ENCODE assay signal across 8 cellular contexts in genomic region chr1:35557118-35557610, GRCh38. TPM values are rescaled to one million over a fixed set of nuclear protein-coding genes. Genes with fewer than 3 reads are reported as not detected.
DNase-seq lines count a peak whose midpoint lies in the region; ATAC-seq and TF ChIP-seq lines count a peak whose summit lies in the region.

Gene KIAA0319L, minus strand, starts transcription at chr1:35557403. Its CDS starts 2,912 bp downstream, at chr1:35554491.

- no peak for TF ChIP-seq RAD21 in liver (IDR thresholded peaks at IDR 0.05)

- H3K4me1 Mint-ChIP-seq in activated CD8-positive, alpha-beta memory T cell treated with anti-CD3 and anti-CD28 coated beads, Interleukin-2, amount 10 ng/mL, durations not matched to agents 7 days and 5 days, result peaks cover 34% of the 10 kb centered on the region

- H3K9me3 Mint-ChIP-seq in activated CD8-positive, alpha-beta memory T cell treated with anti-CD3 and anti-CD28 coated beads, Interleukin-2, amount 10 ng/mL, durations not matched to agents 7 days and 5 days (ENCODE audit: low read depth), result no peaks in the 10 kb centered on the region

- no peaks in the 10 kb centered on the region for H3K27me3 ChIP-seq in liver (ENCODE audit: control insufficient read depth in 4 of 4, insufficient read depth in 4 of 4, low read length in 3 of 4)
- H3K27me3 ChIP-seq in stomach smooth muscle (ENCODE audit: control insufficient read depth in 1 of 2, insufficient read depth in 2 of 2, low read length in 2 of 2), result no peaks in the 10 kb centered on the region

- DNase-seq in activated CD8-positive, alpha-beta memory T cell treated with anti-CD3 and anti-CD28 coated beads, Interleukin-2, amount 10 ng/mL, durations not matched to agents 7 days and 5 days, result no peak
- no peak for DNase-seq in activated CD8-positive, alpha-beta memory T cell treated with anti-CD3 and anti-CD28 coated beads for 24 hours
- DNase-seq in HuH-7 (ENCODE audit: low spot score) (peak; percentile 93), SHP77 treated with DMSO at 0.1 percent for 48 hours (lab: John Stamatoyannopoulos, UW) (peak; percentile 90), dermis blood vessel endothelial cell (peak; percentile 58)

- peak within 1 kb of the TSS; percentile 83 to 85 for H3K9ac ChIP-seq in liver (ENCODE audit: low read depth in 1 of 2, low read length in 2 of 2)
- H3K9ac ChIP-seq in stomach smooth muscle (ENCODE audit: low read length in 2 of 2), result peak within 1 kb of the TSS; percentile 84 to 89

- H3K36me3 Mint-ChIP-seq in activated CD8-positive, alpha-beta memory T cell treated with anti-CD3 and anti-CD28 coated beads, Interleukin-2, amount 10 ng/mL, durations not matched to agents 7 days and 5 days, result peaks cover 14% of the 10 kb centered on the region

- H3K27me3 Mint-ChIP-seq in activated CD8-positive, alpha-beta memory T cell treated with anti-CD3 and anti-CD28 coated beads, Interleukin-2, amount 10 ng/mL, durations not matched to agents 7 days and 5 days, result no peaks in the 10 kb centered on the region

- peak within 1 kb of the TSS; percentile 88 to 96 (median 90) for H3K4me3 ChIP-seq in liver (ENCODE audit: low read depth in 1 of 3, low read length in 3 of 3)
- peak within 1 kb of the TSS; percentile 86 to 96 for H3K4me3 ChIP-seq in stomach smooth muscle (ENCODE audit: low read length in 2 of 2)

- peak; percentile 83 for ATAC-seq in activated CD8-positive, alpha-beta memory T cell treated with anti-CD3 and anti-CD28 coated beads, Interleukin-2, amount 10 ng/mL, durations not matched to agents 7 days and 5 days
- ATAC-seq in GM21717 (IDR thresholded peaks at IDR 0.05; ENCODE audit: unreplicated experiment), result peak; percentile 78

- H3K4me3 Mint-ChIP-seq in activated CD8-positive, alpha-beta memory T cell treated with anti-CD3 and anti-CD28 coated beads, Interleukin-2, amount 10 ng/mL, durations not matched to agents 7 days and 5 days, result peak within 1 kb of the TSS; percentile 93

- H3K4me1 ChIP-seq in liver (ENCODE audit: control insufficient read depth in 4 of 4, insufficient read depth in 4 of 4, low read length in 3 of 4), result peaks cover 2 to 63% (median 49%) of the 10 kb centered on the region in 4 donors
- peaks cover 61% of the 10 kb centered on the region for H3K4me1 ChIP-seq in stomach smooth muscle (ENCODE audit: control insufficient read depth, insufficient read depth, low read length)

- peak within 1 kb of the TSS; percentile 95 for H3K27ac Mint-ChIP-seq in activated CD8-positive, alpha-beta memory T cell treated with anti-CD3 and anti-CD28 coated beads, Interleukin-2, amount 10 ng/mL, durations not matched to agents 7 days and 5 days

- WGBS in liver, result under 1% methylated on average over 39 of the region's 39 CpGs

- H3K36me3 ChIP-seq in liver (ENCODE audit: control insufficient read depth in 4 of 4, insufficient read depth in 3 of 4, low read depth in 1 of 4, low read length in 3 of 4) (peaks cover 0 to 12% (median 9%) of the 10 kb centered on the region in 4 donors), stomach smooth muscle (ENCODE audit: control insufficient read depth in 2 of 2, insufficient read depth in 2 of 2, low read length in 2 of 2) (peaks cover 6 to 7% of the 10 kb centered on the region in 2 donors)

- CTCF ChIA-PET in activated CD8-positive, alpha-beta memory T cell treated with anti-CD3 and anti-CD28 coated beads, Interleukin-2, amount 10 ng/mL, durations not matched to agents 7 days and 5 days (lab: Charles Lee), result interaction anchor here (0.8 to 4.8 kb wide), 9 partner anchors 8 to 213 kb away, joined by 3 to 41 read pairs (median 6); partner anchors contain the start of gene CLSPN

- no peaks in the 10 kb centered on the region for H3K9me3 ChIP-seq in liver (ENCODE audit: control insufficient read depth in 4 of 4, low read length in 3 of 4)
- no peaks in the 10 kb centered on the region for H3K9me3 ChIP-seq in stomach smooth muscle (ENCODE audit: control insufficient read depth in 2 of 2, low read length in 2 of 2)

- peak within 1 kb of the TSS; percentile 98 to 99 for H3K27ac ChIP-seq in liver (ENCODE audit: low read depth in 1 of 2, low read length in 2 of 2)
- H3K27ac ChIP-seq in stomach smooth muscle (ENCODE audit: low read length), result peak within 1 kb of the TSS; percentile 89

- no peak for TF ChIP-seq CTCF in liver (IDR thresholded peaks at IDR 0.05; ENCODE audit: low read depth, low read length, missing input control)

TF ChIP-seq in liver, 16 proteins besides CTCF, POLR2A, EP300 and RAD21:
- no peak for TF ChIP-seq ATF3 (IDR thresholded peaks at IDR 0.05)
- TF ChIP-seq SP1 (IDR thresholded peaks at IDR 0.05), result no peak
- TF ChIP-seq REST (IDR thresholded peaks at IDR 0.05), result peak; percentile 95
- no peak for TF ChIP-seq HNF4A (conservative IDR thresholded peaks at IDR 0.05)
- no peak for TF ChIP-seq EGR1 (IDR thresholded peaks at IDR 0.05; ENCODE audit: low read depth in 2 of 2)
- no peak for TF ChIP-seq JUND (IDR thresholded peaks at IDR 0.05)
- peak; percentile 20 for TF ChIP-seq FOXA1 (IDR thresholded peaks at IDR 0.05)
- peak; percentile 18 for TF ChIP-seq NR2F2 (IDR thresholded peaks at IDR 0.05)
- no peak for TF ChIP-seq YY1 (IDR thresholded peaks at IDR 0.05)
- TF ChIP-seq RXRA (IDR thresholded peaks at IDR 0.05), result peak in 1 of 2 donors; percentile 28
- no peak for TF ChIP-seq ZBTB33 (IDR thresholded peaks at IDR 0.05)
- TF ChIP-seq MAX (IDR thresholded peaks at IDR 0.05), result no peak
- no peak for TF ChIP-seq FOXA2 (IDR thresholded peaks at IDR 0.05)
- peak; percentile 69 to 91 for TF ChIP-seq GABPA (IDR thresholded peaks at IDR 0.05 in 1 of 2, conservative IDR thresholded peaks at IDR 0.05 in 1 of 2)
- no peak for TF ChIP-seq HNF4G (IDR thresholded peaks at IDR 0.05)
- no peak for TF ChIP-seq TAF1 (conservative IDR thresholded peaks at IDR 0.05)

RNA-seq across cellular contexts. Expression of gene KIAA0319L, which starts in this region (rescaled TPM):
- 10 to 100 TPM; 36.0 to 45.7 TPM for total RNA-seq in activated CD8-positive, alpha-beta memory T cell treated with anti-CD3 and anti-CD28 coated beads, Interleukin-2, amount 10 ng/mL, durations not matched to agents 7 days and 5 days
- total RNA-seq in dermis blood vessel endothelial cell (62.2 and 80.5 TPM in 2 replicates), liver (100 to 1,000 TPM in 1 of 2 donors, 10 to 100 TPM in 1; 27.5 to 107 TPM)
- 10 to 100 TPM; 27.0 to 28.3 TPM for polyA plus RNA-seq in liver

Comparison
In these comparisons a context has a peak if more than half of its experiments do, and no peak if none do; other contexts are left out.
1. DNase-seq: peak in HuH-7 (single experiment), SHP77 treated with DMSO at 0.1 percent for 48 hours (single experiment) and dermis blood vessel endothelial cell (single experiment); none in activated CD8-positive, alpha-beta memory T cell treated with anti-CD3 and anti-CD28 coated beads, Interleukin-2, amount 10 ng/mL, durations not matched to agents 7 days and 5 days (single experiment) and activated CD8-positive, alpha-beta memory T cell treated with anti-CD3 and anti-CD28 coated beads for 24 hours (single experiment).